ENCODE assay signal across 31 cellular contexts in the genomic region with DNA sequence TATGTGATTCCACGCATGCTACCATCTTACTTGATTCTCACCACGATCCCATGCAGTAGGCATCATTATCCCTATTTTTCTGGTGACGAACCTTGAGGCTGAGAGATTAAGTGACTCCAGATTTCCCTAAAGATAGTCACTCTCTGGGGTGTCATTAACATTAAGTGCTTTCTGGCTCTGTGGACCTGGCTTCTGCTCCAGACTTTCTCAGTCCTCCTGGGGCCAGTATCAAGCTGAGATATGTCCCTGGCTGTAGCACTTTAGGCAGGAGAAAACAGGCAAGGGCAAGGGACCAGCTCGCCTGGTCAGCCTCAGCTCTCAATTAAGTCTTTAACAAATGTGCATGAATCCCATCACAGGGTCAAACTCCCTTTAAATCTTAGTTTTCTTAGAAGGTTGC. TPM values are rescaled to one million over a fixed set of nuclear protein-coding genes. Genes with fewer than 3 reads are reported as not detected.
"Had no signal": no experiment of that assay in that cellular context is flagged by ENCODE, and none has a peak within 500 bp of the region (broad histone marks: within the 10 kb centered on the region; RNA-seq: fewer than 3 reads in every experiment).

No MANE protein-coding gene starts in this region.

- H3K36me3 Mint-ChIP-seq: activated naive CD4-positive, alpha-beta T cell treated with anti-CD3 and anti-CD28 coated beads, Interleukin-2, amount 10 ng/mL, durations not matched to agents 7 days and 5 days had no signal

- H3K9me3 Mint-ChIP-seq: activated CD4-positive, alpha-beta memory T cell treated with anti-CD3 and anti-CD28 coated beads, Interleukin-2, amount 10 ng/mL, durations not matched to agents 7 days and 5 days; activated naive CD4-positive, alpha-beta T cell treated with anti-CD3 and anti-CD28 coated beads, Interleukin-2, amount 10 ng/mL, durations not matched to agents 7 days and 5 days; activated T-cell treated with anti-CD3 and anti-CD28 coated beads, Interleukin-2, amount 50 U/mL, for 24 hours; activated T-cell treated with anti-CD3 and anti-CD28 coated beads, Interleukin-2, amount 50 U/mL, for 72 hours had no signal

- H3K4me2 ChIP-seq: hepatocyte had no signal

- H3K36me3 ChIP-seq: brain microvascular endothelial cell, colonic mucosa, gastrocnemius medialis, heart right ventricle had no signal

- H3K79me2 ChIP-seq: hepatocyte had no signal

- H2AFZ ChIP-seq: hepatocyte had no signal

- H3K27me3 ChIP-seq: brain microvascular endothelial cell, colonic mucosa, gastrocnemius medialis, heart right ventricle, hepatocyte had no signal

- H3K27ac ChIP-seq: brain microvascular endothelial cell, colonic mucosa, foreskin keratinocyte, gastrocnemius medialis, heart right ventricle, hepatocyte had no signal

- H3K4me1 Mint-ChIP-seq: activated CD4-positive, alpha-beta memory T cell treated with anti-CD3 and anti-CD28 coated beads, Interleukin-2, amount 10 ng/mL, durations not matched to agents 7 days and 5 days; activated CD4-positive, alpha-beta T cell treated with anti-CD3 and anti-CD28 coated beads, Interleukin-2, amount 10 ng/mL, durations not matched to agents 7 days and 5 days; activated naive CD4-positive, alpha-beta T cell treated with anti-CD3 and anti-CD28 coated beads, Interleukin-2, amount 10 ng/mL, durations not matched to agents 7 days and 5 days; T-helper 17 cell had no signal

- H3K4me3 ChIP-seq: colonic mucosa, gastrocnemius medialis, heart right ventricle, hepatocyte had no signal

- DNase-seq: activated CD4-positive, alpha-beta memory T cell treated with anti-CD3 and anti-CD28 coated beads, Interleukin-2, amount 10 ng/mL, durations not matched to agents 7 days and 5 days; activated CD4-positive, alpha-beta T cell treated with anti-CD3 and anti-CD28 coated beads for 1 hour; activated CD4-positive, alpha-beta T cell treated with anti-CD3 and anti-CD28 coated beads for 4 hours; activated CD4-positive, alpha-beta T cell treated with anti-CD3 and anti-CD28 coated beads, Interleukin-2, amount 10 ng/mL, durations not matched to agents 7 days and 5 days; activated CD4-positive, alpha-beta T cell treated with anti-CD3 and anti-CD28 coated beads, Interleukin-2, amount 50 U/mL, for 4 hours; activated CD8-positive, alpha-beta memory T cell treated with anti-CD3 and anti-CD28 coated beads, Interleukin-2, amount 50 U/mL, for 48 hours; activated gamma-delta T cell; activated naive CD4-positive, alpha-beta T cell; activated naive CD4-positive, alpha-beta T cell treated with anti-CD3 and anti-CD28 coated beads, Interleukin-2, amount 10 ng/mL, durations not matched to agents 7 days and 5 days; activated T-cell treated with anti-CD3 and anti-CD28 coated beads for 4 hours; activated T-cell treated with anti-CD3 and anti-CD28 coated beads, Interleukin-2, amount 50 U/mL, for 24 hours; activated T-cell treated with anti-CD3 and anti-CD28 coated beads, Interleukin-2, amount 50 U/mL, for 72 hours; amniotic stem cell; anterior cingulate cortex; brain microvascular endothelial cell; central memory CD4-positive, alpha-beta T cell; cerebellar nuclear complex; colonic mucosa; effector CD8-positive, alpha-beta T cell; foreskin keratinocyte; gastrocnemius medialis; heart right ventricle; T-helper 1 cell; T-helper 17 cell had no signal

- H3K9me3 ChIP-seq: colonic mucosa, gastrocnemius medialis, heart right ventricle had no signal

- H3K27me3 Mint-ChIP-seq: activated CD4-positive, alpha-beta T cell treated with anti-CD3 and anti-CD28 coated beads, Interleukin-2, amount 10 ng/mL, durations not matched to agents 7 days and 5 days; activated naive CD8-positive, alpha-beta T cell; activated T-cell treated with anti-CD3 and anti-CD28 coated beads, Interleukin-2, amount 50 U/mL, for 24 hours; T-helper 17 cell had no signal

- H3K4me3 Mint-ChIP-seq: activated CD4-positive, alpha-beta memory T cell treated with anti-CD3 and anti-CD28 coated beads, Interleukin-2, amount 10 ng/mL, durations not matched to agents 7 days and 5 days; activated CD4-positive, alpha-beta T cell treated with anti-CD3 and anti-CD28 coated beads, Interleukin-2, amount 10 ng/mL, durations not matched to agents 7 days and 5 days; activated naive CD4-positive, alpha-beta T cell treated with anti-CD3 and anti-CD28 coated beads, Interleukin-2, amount 10 ng/mL, durations not matched to agents 7 days and 5 days; activated naive CD8-positive, alpha-beta T cell; activated T-cell treated with anti-CD3 and anti-CD28 coated beads, Interleukin-2, amount 50 U/mL, for 24 hours; activated T-cell treated with anti-CD3 and anti-CD28 coated beads, Interleukin-2, amount 50 U/mL, for 72 hours; T-helper 17 cell had no signal

- H3K4me1 ChIP-seq: colonic mucosa, foreskin keratinocyte, gastrocnemius medialis, heart right ventricle had no signal

- ATAC-seq: activated T-cell treated with anti-CD3 and anti-CD28 coated beads, Interleukin-2, amount 50 U/mL, for 72 hours; esophagus mucosa; foreskin keratinocyte; gastrocnemius medialis; heart right ventricle; T-helper 17 cell had no signal

- H3K27ac Mint-ChIP-seq: activated CD4-positive, alpha-beta memory T cell treated with anti-CD3 and anti-CD28 coated beads, Interleukin-2, amount 10 ng/mL, durations not matched to agents 7 days and 5 days; activated CD4-positive, alpha-beta T cell treated with anti-CD3 and anti-CD28 coated beads, Interleukin-2, amount 10 ng/mL, durations not matched to agents 7 days and 5 days; activated naive CD4-positive, alpha-beta T cell treated with anti-CD3 and anti-CD28 coated beads, Interleukin-2, amount 10 ng/mL, durations not matched to agents 7 days and 5 days; activated naive CD8-positive, alpha-beta T cell; activated T-cell treated with anti-CD3 and anti-CD28 coated beads, Interleukin-2, amount 50 U/mL, for 24 hours; activated T-cell treated with anti-CD3 and anti-CD28 coated beads, Interleukin-2, amount 50 U/mL, for 72 hours; T-helper 17 cell had no signal

RNA-seq across cellular contexts. Expression of a gene that starts 38.3 kb away (rescaled TPM):
- total RNA-seq: activated CD4-positive, alpha-beta memory T cell treated with anti-CD3 and anti-CD28 coated beads, Interleukin-2, amount 10 ng/mL, durations not matched to agents 7 days and 5 days; activated CD4-positive, alpha-beta T cell treated with anti-CD3 and anti-CD28 coated beads, Interleukin-2, amount 10 ng/mL, durations not matched to agents 7 days and 5 days; activated T-cell treated with anti-CD3 and anti-CD28 coated beads, Interleukin-2, amount 50 U/mL, for 72 hours; astrocyte; colonic mucosa; dermis microvascular lymphatic vessel endothelial cell; epithelial cell of proximal tubule; esophagus mucosa; foreskin keratinocyte; gastrocnemius medialis; heart right ventricle; T-helper 17 cell had no signal
- polyA plus RNA-seq: adipose tissue, foreskin keratinocyte, heart right ventricle had no signal
